ENCODE assay signal across 26 cellular contexts in the genomic region with DNA sequence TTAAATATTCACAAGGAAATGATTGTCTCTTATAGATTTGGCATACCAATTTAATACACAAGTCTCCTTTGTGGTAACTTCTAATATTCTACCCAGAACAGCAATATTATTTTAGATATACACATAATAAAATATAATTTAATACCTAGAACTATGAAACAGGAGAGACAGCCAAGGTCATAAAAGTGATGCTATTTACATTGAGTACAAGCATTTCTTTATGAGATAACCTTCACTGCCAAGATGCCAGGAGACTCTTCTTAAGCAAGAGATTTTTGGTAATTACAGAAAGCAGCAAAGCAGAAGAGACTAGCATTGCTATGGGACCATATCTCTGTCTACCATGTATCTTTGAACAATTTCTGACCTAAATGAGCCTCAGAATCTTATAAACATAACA.
"Had no signal": no experiment of that assay in that cellular context is flagged by ENCODE, and none has a peak within 500 bp of the region (broad histone marks: within the 10 kb centered on the region; RNA-seq: fewer than 3 reads in every experiment).

No MANE protein-coding gene starts in this region.

- H3K4me1 ChIP-seq: colonic mucosa, esophagus muscularis mucosa, esophagus squamous epithelium, foreskin keratinocyte, gastrocnemius medialis, gastroesophageal sphincter, heart right ventricle had no signal

- H3K79me2 ChIP-seq: hepatocyte had no signal

- ATAC-seq: effector memory CD8-positive, alpha-beta T cell; esophagus mucosa; foreskin keratinocyte; gastrocnemius medialis; gastroesophageal sphincter; heart left ventricle had no signal

- H3K27me3 Mint-ChIP-seq: dendritic cell treated with granulocyte-macrophage colony-stimulating factor and Interleukin-4, amounts not matched to agents 40 ng/mL and 50 ng/mL, for 4 days; effector memory CD8-positive, alpha-beta T cell had no signal

- H3K9me3 Mint-ChIP-seq: endodermal cell had no signal

- H3K27me3 ChIP-seq: colonic mucosa, dorsolateral prefrontal cortex, esophagus muscularis mucosa, esophagus squamous epithelium, foreskin keratinocyte, gastrocnemius medialis, gastroesophageal sphincter, heart left ventricle, heart right ventricle, hepatocyte had no signal

- DNase-seq: colonic mucosa; cortex of kidney; dermis blood vessel endothelial cell; dorsolateral prefrontal cortex; effector CD4-positive, alpha-beta T cell; effector CD8-positive, alpha-beta T cell; effector memory CD4-positive, alpha-beta T cell; effector memory CD8-positive, alpha-beta T cell; endodermal cell; erythroblast; esophagus squamous epithelium; foreskin fibroblast; foreskin keratinocyte; foreskin melanocyte; gastrocnemius medialis; glutamatergic neuron; head of caudate nucleus; heart left ventricle; heart right ventricle had no signal

- H3K4me3 ChIP-seq: colonic mucosa, coronary artery, dorsolateral prefrontal cortex, esophagus muscularis mucosa, esophagus squamous epithelium, gastrocnemius medialis, gastroesophageal sphincter, heart left ventricle, heart right ventricle, hepatocyte had no signal

- H3K4me3 Mint-ChIP-seq: dendritic cell treated with granulocyte-macrophage colony-stimulating factor and Interleukin-4, amounts not matched to agents 40 ng/mL and 50 ng/mL, for 4 days; effector memory CD8-positive, alpha-beta T cell; endodermal cell had no signal

- H2AFZ ChIP-seq: hepatocyte had no signal

- H3K27ac Mint-ChIP-seq: dendritic cell treated with granulocyte-macrophage colony-stimulating factor and Interleukin-4, amounts not matched to agents 40 ng/mL and 50 ng/mL, for 4 days; effector memory CD8-positive, alpha-beta T cell; endodermal cell had no signal

- H3K4me2 ChIP-seq: hepatocyte had no signal

- H3K27ac ChIP-seq: colonic mucosa, coronary artery, dorsolateral prefrontal cortex, epithelial cell of prostate, esophagus muscularis mucosa, esophagus squamous epithelium, foreskin keratinocyte, gastrocnemius medialis, gastroesophageal sphincter, heart left ventricle, heart right ventricle, hepatocyte had no signal

- H3K4me1 Mint-ChIP-seq: endodermal cell had no signal

- H3K36me3 ChIP-seq: colonic mucosa, esophagus muscularis mucosa, esophagus squamous epithelium, gastrocnemius medialis, gastroesophageal sphincter, heart left ventricle, heart right ventricle had no signal
